In genomic region chr12:25195056-25195971, GRCh38 we compare ENCODE assay signal across 1 cellular context.
TF ChIP-seq lines count a peak whose summit lies in the region.

Gene DNAI7 (minus strand): TSS chr12:25195160. CDS start chr12:25195078, 82 bp downstream.
Gene ETFRF1 (plus strand): TSS chr12:25195237. CDS start chr12:25203957, 8,720 bp downstream.

TF ChIP-seq in HCT116, 20 proteins besides CTCF, POLR2A, EP300 and RAD21 (continued from another document):
- TF ChIP-seq CEBPB (IDR thresholded peaks at IDR 0.05; ENCODE audit: low read depth) (no peak), ZFX (IDR thresholded peaks at IDR 0.05) (peak; percentile 77), POLR2AphosphoS5 (IDR thresholded peaks at IDR 0.05; ENCODE audit: low read depth, low read length) (peak; percentile 89), ZBTB33 (IDR thresholded peaks at IDR 0.05; ENCODE audit: extremely low read depth, insufficient replicate concordance, low read length) (no peak), SP1 (IDR thresholded peaks at IDR 0.05; ENCODE audit: low read depth) (peak; percentile 56; the same call in 1 of the 2 replicates), TCF7L2 (IDR thresholded peaks at IDR 0.05; ENCODE audit: borderline replicate concordance, extremely low read depth, insufficient read depth, insufficient read length) (no peak), JUND (IDR thresholded peaks at IDR 0.05) (no peak), REST (IDR thresholded peaks at IDR 0.05; ENCODE audit: low read depth) (no peak), EZH2 (IDR thresholded peaks at IDR 0.05) (no peak)
